ENCODE assay signal across 12 cellular contexts in the genomic region with DNA sequence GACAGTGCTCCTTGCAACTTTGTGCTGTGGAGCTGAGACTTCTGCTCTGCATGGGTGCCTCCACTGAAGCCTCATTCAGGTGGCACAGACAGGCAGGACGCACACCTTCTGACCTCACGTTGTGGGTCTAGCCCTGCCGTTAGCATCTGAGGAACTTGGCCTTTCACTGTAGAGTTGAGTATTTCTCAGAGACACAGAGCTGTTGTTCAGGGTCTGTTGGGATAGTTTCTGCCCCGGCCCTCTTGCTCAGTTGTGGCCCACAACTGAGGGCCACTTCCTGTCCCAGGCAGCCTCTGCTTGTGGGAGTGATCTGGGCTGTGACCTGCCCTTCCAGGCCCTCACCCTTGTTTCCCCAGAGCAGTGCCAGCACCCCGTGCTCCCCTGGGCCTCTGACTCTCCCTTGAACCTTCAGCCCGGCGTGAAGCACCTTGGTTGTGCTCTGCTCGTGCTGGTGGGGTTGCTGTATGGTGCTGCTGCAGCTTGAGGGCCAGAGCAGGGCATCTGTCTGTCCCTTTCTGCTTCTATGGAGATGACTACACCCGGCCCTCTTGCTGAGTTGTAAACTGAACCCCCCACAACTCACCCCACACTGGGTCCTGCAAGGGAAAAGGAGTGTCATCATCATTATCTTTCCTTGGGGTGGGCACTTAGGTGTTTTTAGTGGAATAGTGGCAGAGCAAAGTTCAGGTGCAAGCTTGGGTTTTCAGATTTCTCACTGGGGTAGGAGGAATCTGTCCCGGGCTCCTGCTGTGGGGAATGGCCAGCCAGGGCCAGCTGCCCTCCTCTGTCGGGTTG. TPM values are rescaled to one million over a fixed set of nuclear protein-coding genes. Genes with fewer than 3 reads are reported as not detected.
DNase-seq lines count a peak whose midpoint lies in the region; ATAC-seq and TF ChIP-seq lines count a peak whose summit lies in the region.
"Had no signal": no experiment of that assay in that cellular context is flagged by ENCODE, and none has a peak within 500 bp of the region (broad histone marks: within the 10 kb centered on the region; RNA-seq: fewer than 3 reads in every experiment).

No MANE protein-coding gene starts in this region.

- ATAC-seq in GM18511 (IDR thresholded peaks at IDR 0.05; ENCODE audit: unreplicated experiment) (peak; percentile 69), HG02642 (IDR thresholded peaks at IDR 0.05; ENCODE audit: poor library complexity, unreplicated experiment) (peak; percentile 52), HG02938 (IDR thresholded peaks at IDR 0.05; ENCODE audit: unreplicated experiment) (no peak), GM18519 (IDR thresholded peaks at IDR 0.05; ENCODE audit: low FRiP score, unreplicated experiment) (no peak)
- peak; percentile 63 for ATAC-seq in activated CD8-positive, alpha-beta T cell treated with anti-CD3 and anti-CD28 coated beads, Interleukin-2, amount 10 ng/mL, durations not matched to agents 7 days and 5 days

- peak overlapping the region; percentile 74 for H3K4me3 Mint-ChIP-seq in activated CD8-positive, alpha-beta T cell treated with anti-CD3 and anti-CD28 coated beads, Interleukin-2, amount 10 ng/mL, durations not matched to agents 7 days and 5 days
- H3K4me3 Mint-ChIP-seq in neural crest cell: no peak overlapping the region

- no peaks in the 10 kb centered on the region for H3K9me3 Mint-ChIP-seq in activated CD8-positive, alpha-beta T cell treated with anti-CD3 and anti-CD28 coated beads, Interleukin-2, amount 10 ng/mL, durations not matched to agents 7 days and 5 days (ENCODE audit: insufficient read depth)
- no peaks in the 10 kb centered on the region for H3K9me3 Mint-ChIP-seq in neural crest cell

- TF ChIP-seq CTCF in neural crest cell (conservative IDR thresholded peaks at IDR 0.05): no peak
- no peak for TF ChIP-seq CTCF in GM10248 (IDR thresholded peaks at IDR 0.05; ENCODE audit: control extremely low read depth, extremely low read depth, low read depth, missing control alignments)

- CTCF ChIA-PET in activated CD8-positive, alpha-beta T cell treated with anti-CD3 and anti-CD28 coated beads, Interleukin-2, amount 10 ng/mL, durations not matched to agents 7 days and 5 days (lab: Charles Lee): interaction anchor here (1.0 to 3.9 kb wide), 9 partner anchors 10 to 115 kb away, joined by 3 to 19 read pairs (median 7); a partner anchor contains a TSS
- CTCF ChIA-PET in GM10248 (lab: Yijun Ruan, JAX): interaction anchor here (0.9 to 1.4 kb wide), 5 partner anchors 10 to 86 kb away, joined by 3 read pairs; no protein-coding TSS in a partner anchor

- H3K27ac Mint-ChIP-seq in activated CD8-positive, alpha-beta T cell treated with anti-CD3 and anti-CD28 coated beads, Interleukin-2, amount 10 ng/mL, durations not matched to agents 7 days and 5 days: peak overlapping the region; percentile 96
- peak overlapping the region; percentile 45 for H3K27ac Mint-ChIP-seq in neural crest cell (ENCODE audit: unreplicated experiment)

- H3K27me3 Mint-ChIP-seq in activated CD8-positive, alpha-beta T cell treated with anti-CD3 and anti-CD28 coated beads, Interleukin-2, amount 10 ng/mL, durations not matched to agents 7 days and 5 days (ENCODE audit: low read depth): no peaks in the 10 kb centered on the region
- H3K27me3 Mint-ChIP-seq in neural crest cell (ENCODE audit: low read depth): no peaks in the 10 kb centered on the region

- peaks cover 2% of the 10 kb centered on the region for H3K36me3 Mint-ChIP-seq in activated CD8-positive, alpha-beta T cell treated with anti-CD3 and anti-CD28 coated beads, Interleukin-2, amount 10 ng/mL, durations not matched to agents 7 days and 5 days (ENCODE audit: low read depth)
- no peaks in the 10 kb centered on the region for H3K36me3 Mint-ChIP-seq in neural crest cell (ENCODE audit: low read depth)

- POLR2A ChIA-PET in activated CD8-positive, alpha-beta T cell treated with anti-CD3 and anti-CD28 coated beads, Interleukin-2, amount 10 ng/mL, durations not matched to agents 7 days and 5 days (lab: Charles Lee): interaction anchor here (0.5 to 4.2 kb wide), 5 partner anchors 11 to 971 kb away, joined by 3 to 24 read pairs (median 3); a partner anchor contains a TSS
- POLR2A ChIA-PET in GM10248 (lab: Yijun Ruan, JAX): no interaction called here

- peak; percentile 48 for DNase-seq in activated CD8-positive, alpha-beta T cell treated with anti-CD3 and anti-CD28 coated beads, Interleukin-2, amount 10 ng/mL, durations not matched to agents 7 days and 5 days
- no peak for DNase-seq in neural crest cell (ENCODE audit: low read depth, low spot score)
- no peak for DNase-seq in NCI-H345 treated with DMSO at 0.1 percent for 48 hours (lab: John Stamatoyannopoulos, UW; ENCODE audit: unreplicated experiment)
- no peak for DNase-seq in GM10248 (ENCODE audit: extremely low spot score)
- DNase-seq: aorta, DMS79 treated with DMSO at 0.1 percent for 48 hours, kidney, NCI-H1417 had no signal

- H3K4me1 Mint-ChIP-seq in activated CD8-positive, alpha-beta T cell treated with anti-CD3 and anti-CD28 coated beads, Interleukin-2, amount 10 ng/mL, durations not matched to agents 7 days and 5 days (ENCODE audit: low read depth): peaks cover 78% of the 10 kb centered on the region
- peaks cover 43% of the 10 kb centered on the region for H3K4me1 Mint-ChIP-seq in neural crest cell

RNA-seq across cellular contexts. Expression of a gene that starts 11.7 kb away (rescaled TPM):
- 10 to 100 TPM; 25.7 to 26.3 TPM for total RNA-seq in activated CD8-positive, alpha-beta T cell treated with anti-CD3 and anti-CD28 coated beads, Interleukin-2, amount 10 ng/mL, durations not matched to agents 7 days and 5 days
- total RNA-seq in neural crest cell: 25.6 and 26.4 TPM in 2 replicates

RNA-seq across cellular contexts. Expression of a gene that starts 18.3 kb away (rescaled TPM):
- 10 to 100 TPM; 12.1 to 12.6 TPM for total RNA-seq in activated CD8-positive, alpha-beta T cell treated with anti-CD3 and anti-CD28 coated beads, Interleukin-2, amount 10 ng/mL, durations not matched to agents 7 days and 5 days
- total RNA-seq in neural crest cell: 32.9 and 37.1 TPM in 2 replicates

RNA-seq across cellular contexts. Expression of a gene that starts 46.9 kb away (rescaled TPM):
- 10 to 100 TPM; 77.7 to 79.9 TPM for total RNA-seq in activated CD8-positive, alpha-beta T cell treated with anti-CD3 and anti-CD28 coated beads, Interleukin-2, amount 10 ng/mL, durations not matched to agents 7 days and 5 days
- 75.2 and 81.4 TPM in 2 replicates for total RNA-seq in neural crest cell

Comparison
In these comparisons a context has a peak if more than half of its experiments do, and no peak if none do; other contexts are left out.
1. ATAC-seq: peak in GM18511 (single experiment), HG02642 (single experiment) and activated CD8-positive, alpha-beta T cell treated with anti-CD3 and anti-CD28 coated beads, Interleukin-2, amount 10 ng/mL, durations not matched to agents 7 days and 5 days (single experiment); none in HG02938 (single experiment) and GM18519 (single experiment).